In genomic region chr5:74237746-74238145, GRCh38 we compare ENCODE assay signal across 23 cellular contexts.
"Had no signal": no experiment of that assay in that cellular context is flagged by ENCODE, and none has a peak within 500 bp of the region (broad histone marks: within the 10 kb centered on the region; RNA-seq: fewer than 3 reads in every experiment).

No MANE protein-coding gene starts in this region.

- H3K9me3 ChIP-seq: adrenal gland had no signal

- ATAC-seq: activated CD4-positive, alpha-beta T cell treated with anti-CD3 and anti-CD28 coated beads for 36 hours; T-cell had no signal

- DNase-seq: activated CD4-positive, alpha-beta memory T cell treated with anti-CD3 and anti-CD28 coated beads, Interleukin-2, amount 10 ng/mL, durations not matched to agents 7 days and 5 days; activated CD4-positive, alpha-beta T cell treated with anti-CD3 and anti-CD28 coated beads for 36 hours; activated CD4-positive, alpha-beta T cell treated with anti-CD3 and anti-CD28 coated beads, Interleukin-2, amount 50 U/mL, for 1 hour; activated CD4-positive, CD25-positive, alpha-beta regulatory T cell; activated naive CD4-positive, alpha-beta T cell treated with anti-CD3 and anti-CD28 coated beads, Interleukin-2, amount 50 U/mL, for 16 hours; activated naive CD8-positive, alpha-beta T cell treated with anti-CD3 and anti-CD28 coated beads, Interleukin-2, amount 10 ng/mL, durations not matched to agents 7 days and 5 days; adrenal gland; anterior cingulate cortex; caudate nucleus; Karpas-422; NCI-H1092 treated with DMSO at 0.1 percent for 48 hours; NCI-H1417 treated with DMSO at 0.1 percent for 48 hours; NCI-H1694; NCI-H2029; NCI-H2107; NCI-H2171 treated with DMSO at 0.1 percent for 48 hours; NCI-H226; NCI-H526; NCI-H82; SIG-M5; T-cell; T-helper 2 cell; T1000 had no signal

- H3K36me3 ChIP-seq: adrenal gland had no signal

- H3K4me3 ChIP-seq: adrenal gland had no signal
